In the genomic region with DNA sequence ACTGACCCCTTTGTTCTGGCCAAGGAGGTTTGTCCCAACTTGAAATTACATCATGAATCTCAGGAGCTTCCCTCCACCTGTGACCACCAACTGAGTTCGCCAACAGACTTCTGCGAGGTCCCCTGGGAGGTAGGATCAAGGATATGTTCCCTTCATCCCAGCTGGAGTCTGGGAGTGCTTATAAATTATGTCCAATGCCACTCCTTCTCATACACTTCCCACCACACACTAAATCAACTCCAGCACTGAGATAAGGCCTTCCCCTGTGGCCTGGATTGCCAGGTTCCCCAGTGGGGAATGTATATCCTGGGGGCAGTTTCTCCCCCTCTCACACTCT, we compare ENCODE assay signal across 1 cellular context.
TF ChIP-seq lines count a peak whose summit lies in the region.

No MANE protein-coding gene starts in this region.

TF ChIP-seq in IMR-90, 13 proteins besides CTCF, POLR2A, EP300 and RAD21 (continued from another document):
- TF ChIP-seq NFE2L2 (IDR thresholded peaks at IDR 0.05; ENCODE audit: low read depth, low read length) (no peak), MXI1 (IDR thresholded peaks at IDR 0.05; ENCODE audit: borderline replicate concordance, low read depth, low read length) (no peak)
